8 cellular contexts compared by ENCODE assay signal in the genomic region with DNA sequence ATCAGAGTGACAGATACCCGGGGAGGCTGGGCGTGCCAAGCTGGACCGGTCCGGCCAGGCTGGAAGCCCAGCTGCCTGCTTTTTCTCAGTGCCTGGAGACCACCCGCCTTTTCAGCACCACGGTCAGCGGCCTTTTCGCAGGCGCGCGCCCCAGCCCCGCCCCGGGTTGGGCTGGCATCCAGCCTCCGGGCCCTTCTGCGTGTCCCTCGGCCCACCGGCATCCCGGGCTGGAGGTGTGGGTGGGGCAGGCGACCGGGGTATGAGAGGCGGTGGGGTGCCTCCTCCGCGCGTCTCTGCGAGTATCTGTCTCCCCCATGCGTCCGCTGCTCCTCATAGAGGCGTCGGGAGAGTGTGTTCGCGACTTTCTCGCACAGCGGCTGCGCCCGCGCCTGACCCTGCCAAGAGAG.
DNase-seq lines count a peak whose midpoint lies in the region; ATAC-seq and TF ChIP-seq lines count a peak whose summit lies in the region.

No MANE protein-coding gene starts in this region.

- H3K9me3 ChIP-seq in adrenal gland (replicated peaks in 1 of 3) = no peaks in the 10 kb centered on the region

- 3 to 34% (median 4%) methylated on average over 11 to 36 of the region's 36 CpGs for whole genome bisulfite sequencing in adrenal gland, 4 donors

- ATAC-seq in stimulated activated naive CD8-positive, alpha-beta T cell treated with anti-CD3 and anti-CD28 coated beads, Interleukin-15, Interleukin-2, amounts not matched to agents 100 U/mL and 50 U/mL, for 24 hours = no peak
- ATAC-seq in GM19452 (IDR thresholded peaks at IDR 0.05; ENCODE audit: unreplicated experiment) (no peak), HG02981 (IDR thresholded peaks at IDR 0.05; ENCODE audit: unreplicated experiment) (no peak)

- no peaks in the 10 kb centered on the region for H3K4me1 ChIP-seq in adrenal gland (replicated peaks in 1 of 2)

- no peaks in the 10 kb centered on the region for H3K36me3 ChIP-seq in adrenal gland (replicated peaks in 1 of 2)

- no peak overlapping the region for H3K4me3 ChIP-seq in adrenal gland

- no peak overlapping the region for H3K27ac ChIP-seq in adrenal gland

- no peak for TF ChIP-seq POLR2A in adrenal gland (IDR thresholded peaks at IDR 0.05)

- intact Hi-C loops in adrenal gland (cut with DNase I) = no loop called here

- H3K27me3 ChIP-seq in adrenal gland = peaks cover 5% of the 10 kb centered on the region

- peak; percentile 42 for DNase-seq in GM20000 (ENCODE audit: low spot score)
- peak; percentile 73 for DNase-seq in RPMI8226
- peak in 6 of 7 donors; percentile 29 to 56 (median 44) for DNase-seq in adrenal gland
- DNase-seq in kidney tubule cell (ENCODE audit: low spot score) = peak; percentile 15
- peak; percentile 62 for DNase-seq in stimulated activated naive CD8-positive, alpha-beta T cell treated with anti-CD3 and anti-CD28 coated beads, Interleukin-15, Interleukin-2, amounts not matched to agents 100 U/mL and 50 U/mL, for 24 hours
- DNase-seq in MV-4-11 (lab: John Stamatoyannopoulos, UW) = no peak

- no peak for TF ChIP-seq CTCF in GM20000 (IDR thresholded peaks at IDR 0.05; ENCODE audit: extremely low read depth, missing control alignments)
- no peak for TF ChIP-seq CTCF in adrenal gland (IDR thresholded peaks at IDR 0.05)
